ENCODE assay signal across 16 cellular contexts in the genomic region with DNA sequence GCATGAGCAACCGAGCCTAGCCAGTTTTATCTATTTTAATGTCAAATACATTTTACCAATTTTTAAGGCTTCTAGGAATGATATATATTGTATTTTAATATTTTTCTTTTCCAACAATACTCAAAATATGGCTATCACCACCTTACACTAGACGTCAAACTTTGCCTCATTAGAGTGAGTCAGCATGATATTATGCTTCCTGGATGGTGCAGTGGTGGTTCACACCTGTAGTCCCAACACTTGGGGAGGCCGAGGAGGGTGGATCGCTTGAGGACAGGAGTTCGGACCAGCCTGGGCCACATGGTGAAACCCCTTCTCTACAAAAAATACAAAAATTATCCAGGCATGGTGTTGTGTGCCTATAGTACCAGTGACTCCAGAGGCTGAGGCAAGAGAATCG.
"Had no signal": no experiment of that assay in that cellular context is flagged by ENCODE, and none has a peak within 500 bp of the region (broad histone marks: within the 10 kb centered on the region; RNA-seq: fewer than 3 reads in every experiment).

No MANE protein-coding gene starts in this region.

- H3K27ac ChIP-seq: ascending aorta, cardiac muscle cell, dorsolateral prefrontal cortex, right atrium auricular region, skin epidermis, tibial nerve, vagina had no signal

- H3K4me3 ChIP-seq: ascending aorta, cardiac muscle cell, dorsolateral prefrontal cortex, right atrium auricular region, skin epidermis, tibial nerve, vagina had no signal

- H3K9me3 Mint-ChIP-seq: endodermal cell had no signal

- H3K36me3 ChIP-seq: ascending aorta, cardiac muscle cell, right atrium auricular region, tibial nerve, vagina had no signal

- H3K27me3 ChIP-seq: ascending aorta, cardiac muscle cell, dorsolateral prefrontal cortex, right atrium auricular region, tibial nerve, vagina had no signal

- DNase-seq: activated CD4-positive, alpha-beta T cell treated with anti-CD3 and anti-CD28 coated beads, Interleukin-2, amount 50 U/mL, for 1 hour; activated naive CD4-positive, alpha-beta T cell treated with Interleukin-2 at 50 U/mL for 16 hours; activated T-cell treated with anti-CD3 and anti-CD28 coated beads for 4 hours; dorsolateral prefrontal cortex; endodermal cell; nephron progenitor cell; occipital lobe; stimulated activated CD4-positive, alpha-beta T cell treated with anti-CD3 and anti-CD28 coated beads, Interleukin-4, amount 100 ng/mL, for 24 hours; stimulated activated naive CD4-positive, alpha-beta T cell; substantia nigra had no signal

- H3K9me3 ChIP-seq: ascending aorta, right atrium auricular region, tibial nerve, vagina had no signal

- H3K4me1 ChIP-seq: ascending aorta, right atrium auricular region, tibial nerve, vagina had no signal

- H3K4me3 Mint-ChIP-seq: endodermal cell, nephron progenitor cell had no signal

- H3K27ac Mint-ChIP-seq: endodermal cell, nephron progenitor cell had no signal
